22 cellular contexts compared by ENCODE assay signal in the genomic region with DNA sequence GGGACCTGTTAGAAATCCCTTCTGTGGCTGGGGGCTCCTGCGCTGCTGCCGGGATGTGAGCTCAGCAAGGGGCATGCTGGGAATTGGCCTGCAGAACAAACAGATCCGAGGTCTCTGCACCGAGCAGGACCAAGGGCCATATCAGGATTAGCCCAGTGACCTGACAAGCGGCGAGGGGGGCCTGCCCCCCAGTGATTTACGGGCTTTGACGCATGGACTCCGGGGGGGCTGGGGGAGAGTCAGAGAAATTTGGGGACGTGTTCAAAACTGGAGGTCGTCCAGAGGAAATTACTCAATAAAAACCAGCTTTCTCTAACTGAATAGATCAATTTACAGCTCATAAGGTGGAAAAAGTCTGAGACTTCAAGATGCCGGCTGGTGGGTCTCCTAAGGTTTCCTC.
A peak's percentile ranks its signal among the peaks of the same experiment; 100 is the strongest.
DNase-seq lines count a peak whose midpoint lies in the region; ATAC-seq and TF ChIP-seq lines count a peak whose summit lies in the region.
"Had no signal": no experiment of that assay in that cellular context is flagged by ENCODE, and none has a peak within 500 bp of the region (broad histone marks: within the 10 kb centered on the region; RNA-seq: fewer than 3 reads in every experiment).

No MANE protein-coding gene starts in this region.

- no peak overlapping the region for H3K27ac ChIP-seq in osteoblast (ENCODE audit: low read depth, low read length)
- no peak overlapping the region for H3K27ac ChIP-seq in upper lobe of right lung
- H3K27ac ChIP-seq: 22Rv1; BLaER1 treated with 17β-estradiol and CSF1 and Interleukin-3, amounts not matched to agents 10 nM and 100 nM; HL-60 had no signal

- peaks cover 6% of the 10 kb centered on the region for H3K4me1 ChIP-seq in osteoblast (ENCODE audit: insufficient read depth, low read length)
- H3K4me1 ChIP-seq in upper lobe of right lung: peaks cover 13% of the 10 kb centered on the region
- H3K4me1 ChIP-seq: BLaER1 treated with 17β-estradiol and CSF1 and Interleukin-3, amounts not matched to agents 10 nM and 100 nM had no signal

- intact Hi-C loops in upper lobe of right lung (cut with DNase I): no loop called here

- peak overlapping the region; percentile 4 for H3K4me2 ChIP-seq in osteoblast (ENCODE audit: insufficient read depth, low read length)
- H3K4me2 ChIP-seq: BLaER1 treated with 17β-estradiol and CSF1 and Interleukin-3, amounts not matched to agents 10 nM and 100 nM had no signal

- H3K9me3 ChIP-seq in osteoblast (ENCODE audit: low read depth, low read length) (no peaks in the 10 kb centered on the region), upper lobe of right lung (no peaks in the 10 kb centered on the region)
- H3K9me3 ChIP-seq: SJCRH30, tibial nerve had no signal

- H2AFZ ChIP-seq in osteoblast (ENCODE audit: low read length): peak overlapping the region; percentile 16

- H3K4me3 ChIP-seq in osteoblast (ENCODE audit: insufficient read depth, low read length): no peak overlapping the region
- H3K4me3 ChIP-seq in upper lobe of right lung: no peak overlapping the region
- H3K4me3 ChIP-seq: BLaER1 treated with 17β-estradiol and CSF1 and Interleukin-3, amounts not matched to agents 10 nM and 100 nM; K562; SJCRH30; tibial nerve had no signal

- ATAC-seq in upper lobe of right lung (peak; percentile 20), GM18909 (IDR thresholded peaks at IDR 0.05; ENCODE audit: poor library complexity, unreplicated experiment) (no peak), GM21737 (IDR thresholded peaks at IDR 0.05; ENCODE audit: unreplicated experiment) (no peak), HG02970 (IDR thresholded peaks at IDR 0.05; ENCODE audit: low FRiP score, unreplicated experiment) (no peak)
- ATAC-seq: K562 had no signal

- TF ChIP-seq CTCF in osteoblast (IDR thresholded peaks at IDR 0.05; ENCODE audit: extremely low read depth, low read depth, low read length) (no peak), upper lobe of right lung (IDR thresholded peaks at IDR 0.05) (no peak)

- H3K27me3 ChIP-seq in osteoblast (ENCODE audit: insufficient read depth, low read length) (no peaks in the 10 kb centered on the region), upper lobe of right lung (no peaks in the 10 kb centered on the region)
- H3K27me3 ChIP-seq: BLaER1 treated with 17β-estradiol and CSF1 and Interleukin-3, amounts not matched to agents 10 nM and 100 nM; SJCRH30; tibial nerve had no signal

- H4K20me1 ChIP-seq in osteoblast (ENCODE audit: insufficient read depth, low read length): no peaks in the 10 kb centered on the region
- H4K20me1 ChIP-seq: BLaER1 treated with 17β-estradiol and CSF1 and Interleukin-3, amounts not matched to agents 10 nM and 100 nM had no signal

- H3K79me2 ChIP-seq in osteoblast (ENCODE audit: insufficient read depth, low read length): no peaks in the 10 kb centered on the region

- DNase-seq in NCI-H82 (lab: John Stamatoyannopoulos, UW) (peak; percentile 30), NCI-H82 treated with DMSO at 0.1 percent for 48 hours (lab: John Stamatoyannopoulos, UW; ENCODE audit: unreplicated experiment) (no peak), iris pigment epithelial cell (ENCODE audit: low read depth) (peak; percentile 95), osteoblast (ENCODE audit: insufficient read length, low spot score, missing footprints) (no peak), upper lobe of right lung (no peak)
- DNase-seq: cerebellar nuclear complex; GF-D8; GOT3; MV-4-11; NCI-H1930; nucleus accumbens; stimulated activated CD4-positive, alpha-beta T cell treated with anti-CD3 and anti-CD28 coated beads, Interleukin-12 subunit alpha, Interleukin-12 subunit beta, amount 100 ng/mL, for 4 hours; T-helper 2 cell had no signal

- H3K36me3 ChIP-seq in osteoblast (ENCODE audit: insufficient read depth, low read length): no peaks in the 10 kb centered on the region
- H3K36me3 ChIP-seq in upper lobe of right lung: no peaks in the 10 kb centered on the region
- H3K36me3 ChIP-seq: BLaER1 treated with 17β-estradiol and CSF1 and Interleukin-3, amounts not matched to agents 10 nM and 100 nM; SJCRH30; tibial nerve had no signal

Comparison
In these comparisons a context has a peak if more than half of its experiments do, and no peak if none do; other contexts are left out.
1. DNase-seq: peak in NCI-H82 (single experiment) and iris pigment epithelial cell (single experiment); none in NCI-H82 treated with DMSO at 0.1 percent for 48 hours (single experiment), osteoblast (single experiment) and upper lobe of right lung (single experiment).